In genomic region chr2:38075436-38076249, GRCh38 we compare ENCODE assay signal across 2 cellular contexts.
TF ChIP-seq lines count a peak whose summit lies in the region.

CYP1B1 (minus strand) TSS chr2:38076151; CDS start chr2:38075388, 763 bp downstream.

TF ChIP-seq in HCT116, 20 proteins besides CTCF, POLR2A, EP300 and RAD21 (continued from another document):
- TF ChIP-seq ZBTB33 (IDR thresholded peaks at IDR 0.05; ENCODE audit: extremely low read depth, insufficient replicate concordance, low read length): no peak

TF ChIP-seq in WTC11, 78 proteins besides CTCF, POLR2A, EP300 and RAD21 (continued from another document):
- TF ChIP-seq PRDM15 (CRISPR knock-in tag; IDR thresholded peaks at IDR 0.05) (peak; percentile 70), SMAD3 (CRISPR knock-in tag; IDR thresholded peaks at IDR 0.05; ENCODE audit: borderline replicate concordance) (no peak), USF2 (CRISPR knock-in tag; IDR thresholded peaks at IDR 0.05) (no peak), STAT6 (CRISPR knock-in tag; conservative IDR thresholded peaks at IDR 0.05; ENCODE audit: low read depth) (0 out of 2 replicates have a peak, but pooled peaks have one; percentile 12), CREM (CRISPR knock-in tag; IDR thresholded peaks at IDR 0.05) (no peak), ATF3 (CRISPR knock-in tag; conservative IDR thresholded peaks at IDR 0.05) (no peak), IRF1 (CRISPR knock-in tag; IDR thresholded peaks at IDR 0.05) (no peak), EMX1 (CRISPR knock-in tag; IDR thresholded peaks at IDR 0.05) (no peak)
